ENCODE assay signal across 8 cellular contexts in the genomic region with DNA sequence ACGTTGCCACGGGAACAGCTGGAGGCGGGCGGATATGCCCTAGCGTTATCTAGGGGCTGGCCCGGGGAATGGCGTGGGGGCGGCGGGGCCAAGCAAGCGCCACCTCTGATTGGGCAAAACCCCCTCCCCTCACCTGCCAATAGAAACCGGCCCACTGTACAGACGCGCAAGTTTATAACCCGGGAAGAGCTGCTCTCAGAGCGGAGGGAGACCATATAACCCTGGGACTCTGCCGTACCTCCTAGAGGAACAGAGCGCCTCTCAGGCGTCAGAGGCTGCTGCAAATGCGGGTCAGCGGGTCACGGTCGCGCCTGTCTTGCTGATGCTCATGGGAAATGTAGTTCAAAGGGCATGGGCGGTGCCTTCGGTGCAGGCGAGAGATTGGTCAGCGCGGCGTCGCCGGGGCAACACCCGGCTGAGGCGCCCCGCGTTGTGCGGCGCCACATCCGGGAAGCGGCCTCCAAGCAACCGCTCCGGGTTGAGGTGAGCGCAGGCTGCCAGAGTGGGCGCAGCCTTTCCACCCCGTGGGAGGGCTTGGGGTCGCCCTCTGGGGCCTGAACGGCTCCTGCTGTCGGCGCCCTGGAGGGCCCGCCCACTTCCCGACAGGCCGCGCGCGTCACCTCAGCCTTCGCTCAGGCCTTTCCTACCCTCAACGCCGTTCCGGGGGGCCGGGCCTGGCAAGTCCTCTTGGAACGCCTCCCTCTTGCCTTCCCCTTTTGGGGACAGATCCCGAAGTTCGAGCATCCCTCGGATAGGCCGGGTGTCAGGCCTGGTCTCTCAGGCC. TPM values are rescaled to one million over a fixed set of nuclear protein-coding genes. Genes with fewer than 3 reads are reported as not detected.
DNase-seq lines count a peak whose midpoint lies in the region; ATAC-seq and TF ChIP-seq lines count a peak whose summit lies in the region.

TSS of gene ZNF446 (plus strand) at position 639 of the 784 bp plus-strand sequence. CDS start 867 bp downstream, outside the sequence.

- DNase-seq in NCI-H524 treated with DMSO at 0.1 percent for 48 hours (lab: John Stamatoyannopoulos, UW) (peak; percentile 88), colonic mucosa (peak; percentile 97), kidney tubule cell (ENCODE audit: low spot score) (peak; percentile 96)
- DNase-seq in activated CD4-positive, alpha-beta T cell treated with anti-CD3 and anti-CD28 coated beads for 48 hours = peak; percentile 96
- DNase-seq in stimulated activated CD4-positive, alpha-beta T cell treated with anti-CD3 and anti-CD28 coated beads, Interleukin-1b, Interleukin-23, amount 100 ng/mL, for 1 hour (ENCODE audit: low read depth in 2 of 2) = peak; percentile 79 to 80

- H3K36me3 ChIP-seq in BLaER1 = peaks cover 41% of the 10 kb centered on the region
- peaks cover under 1% of the 10 kb centered on the region for H3K36me3 ChIP-seq in colonic mucosa

- intact Hi-C loops in colonic mucosa (cut with DNase I) = no loop called here

- H4K20me1 ChIP-seq in BLaER1 = peaks cover 29% of the 10 kb centered on the region

- no peaks in the 10 kb centered on the region for H3K9me3 ChIP-seq in BLaER1
- H3K9me3 ChIP-seq in colonic mucosa = no peaks in the 10 kb centered on the region

- H3K27ac ChIP-seq in BLaER1 = peak within 1 kb of the TSS; percentile 87
- H3K27ac ChIP-seq in colonic mucosa = peak within 1 kb of the TSS; percentile 91

- H3K4me1 ChIP-seq in BLaER1 (peaks cover 50% of the 10 kb centered on the region), colonic mucosa (peaks cover 6% of the 10 kb centered on the region)

- H3K4me2 ChIP-seq in BLaER1 = peak within 1 kb of the TSS; percentile 91

- H3K9ac ChIP-seq in BLaER1 (peak within 1 kb of the TSS; percentile 85), colonic mucosa (ENCODE audit: low read depth in 2 of 2, low read length in 2 of 2) (peak within 1 kb of the TSS; percentile 75 to 81)

- H3K27me3 ChIP-seq in BLaER1 (no peaks in the 10 kb centered on the region), colonic mucosa (no peaks in the 10 kb centered on the region)

- H3K4me3 ChIP-seq in BLaER1 (peak within 1 kb of the TSS; percentile 74), colonic mucosa (peak within 1 kb of the TSS; percentile 71)

- ATAC-seq in GM19324 (IDR thresholded peaks at IDR 0.05; ENCODE audit: low FRiP score, unreplicated experiment) = peak; percentile 77
- ATAC-seq in HG03460 (IDR thresholded peaks at IDR 0.05; ENCODE audit: unreplicated experiment) = peak; percentile 78

- TF ChIP-seq CTCF in colonic mucosa (IDR thresholded peaks at IDR 0.05) = no peak

RNA-seq across cellular contexts. Expression of gene ZNF446, which starts in this region (rescaled TPM):
- 10 to 100 TPM in 1 of 2 donors, 1 to 10 TPM in 1; 7.4 to 10.5 TPM for total RNA-seq in colonic mucosa

Comparison
In these comparisons a context has a peak if more than half of its experiments do, and no peak if none do; other contexts are left out.
1. Peak in every context shown above with its lines: DNase-seq, ATAC-seq, H3K4me3 ChIP-seq and H3K27ac ChIP-seq.